22 cellular contexts compared by ENCODE assay signal in genomic region chr10:24351883-24352778, GRCh38.
DNase-seq lines count a peak whose midpoint lies in the region; ATAC-seq, FAIRE-seq and TF ChIP-seq lines count a peak whose summit lies in the region.
"Had no signal": no experiment of that assay in that cellular context is flagged by ENCODE, and none has a peak within 500 bp of the region (broad histone marks: within the 10 kb centered on the region; RNA-seq: fewer than 3 reads in every experiment).

No MANE protein-coding gene starts in this region.

- POLR2A ChIA-PET in activated CD8-positive, alpha-beta T cell treated with anti-CD3 and anti-CD28 coated beads for 36 hours (lab: Charles Lee) = no interaction called here

- intact Hi-C loops in activated CD8-positive, alpha-beta T cell treated with anti-CD3 and anti-CD28 coated beads for 36 hours (cut with micrococcal nuclease) = no loop called here

- H3K79me1 ChIP-seq in trophoblast cell (ENCODE audit: low read length) = peaks cover 7% of the 10 kb centered on the region

- H3K4me3 Mint-ChIP-seq in activated CD8-positive, alpha-beta T cell treated with anti-CD3 and anti-CD28 coated beads for 36 hours = no peak overlapping the region
- H3K4me3 Mint-ChIP-seq: activated naive CD4-positive, alpha-beta T cell treated with anti-CD3 and anti-CD28 coated beads, Interleukin-2, amount 10 ng/mL, durations not matched to agents 7 days and 5 days; naive thymus-derived CD8-positive, alpha-beta T cell had no signal

- peak overlapping the region; percentile 14 for H3K18ac ChIP-seq in trophoblast cell (ENCODE audit: low read length)

- peak overlapping the region; percentile 73 for H3K4ac ChIP-seq in trophoblast cell (ENCODE audit: low read depth, low read length)

- no peak overlapping the region for H3K4me2 ChIP-seq in trophoblast cell (ENCODE audit: low read length)

- no peaks in the 10 kb centered on the region for H3K27me3 ChIP-seq in NT2/D1 (ENCODE audit: insufficient read depth, insufficient read length)
- no peaks in the 10 kb centered on the region for H3K27me3 ChIP-seq in trophoblast cell (ENCODE audit: insufficient read depth, low read length)

- no peak overlapping the region for H4K12ac ChIP-seq in trophoblast cell (ENCODE audit: low read depth, low read length)

- H3K36me3 Mint-ChIP-seq in activated CD8-positive, alpha-beta T cell treated with anti-CD3 and anti-CD28 coated beads for 36 hours (ENCODE audit: low read depth) = no peaks in the 10 kb centered on the region
- H3K36me3 Mint-ChIP-seq: activated naive CD4-positive, alpha-beta T cell treated with anti-CD3 and anti-CD28 coated beads, Interleukin-2, amount 10 ng/mL, durations not matched to agents 7 days and 5 days; naive thymus-derived CD8-positive, alpha-beta T cell had no signal

- no CpG with 5 or more reads among the region's 6 CpGs for WGBS in trophoblast cell (ENCODE audit: extremely low coverage, insufficient coverage, insufficient read length)

- H3K9me3 ChIP-seq in NT2/D1 (ENCODE audit: insufficient read depth, low read length) (no peaks in the 10 kb centered on the region), trophoblast cell (ENCODE audit: insufficient read depth, low read depth, low read length) (no peaks in the 10 kb centered on the region)

- H2BK5ac ChIP-seq in trophoblast cell (ENCODE audit: low read depth, low read length, poor library complexity) = no peak overlapping the region

- peak overlapping the region; percentile 42 for H2AK5ac ChIP-seq in trophoblast cell (ENCODE audit: low read length)

- CTCF ChIA-PET in activated CD8-positive, alpha-beta T cell treated with anti-CD3 and anti-CD28 coated beads for 36 hours (lab: Charles Lee) = no interaction called here

- H3K23ac ChIP-seq in trophoblast cell (ENCODE audit: low read length) = no peak overlapping the region

- no peaks in the 10 kb centered on the region for H3K9me3 Mint-ChIP-seq in activated CD8-positive, alpha-beta T cell treated with anti-CD3 and anti-CD28 coated beads for 36 hours
- H3K9me3 Mint-ChIP-seq: activated naive CD4-positive, alpha-beta T cell treated with anti-CD3 and anti-CD28 coated beads, Interleukin-2, amount 10 ng/mL, durations not matched to agents 7 days and 5 days; naive thymus-derived CD8-positive, alpha-beta T cell had no signal

- no peaks in the 10 kb centered on the region for H3K4me1 Mint-ChIP-seq in activated CD8-positive, alpha-beta T cell treated with anti-CD3 and anti-CD28 coated beads for 36 hours (ENCODE audit: low read depth)
- H3K4me1 Mint-ChIP-seq: activated naive CD4-positive, alpha-beta T cell treated with anti-CD3 and anti-CD28 coated beads, Interleukin-2, amount 10 ng/mL, durations not matched to agents 7 days and 5 days had no signal

- no peak overlapping the region for H2AFZ ChIP-seq in trophoblast cell (ENCODE audit: insufficient read depth, low read length, poor library complexity)
- H2AFZ ChIP-seq: parathyroid adenoma had no signal

- H3K36me3 ChIP-seq in NT2/D1 (ENCODE audit: insufficient read depth, insufficient read length, low read length) = no peaks in the 10 kb centered on the region
- peaks cover 9% of the 10 kb centered on the region in 2 experiments for H3K36me3 ChIP-seq in trophoblast cell (ENCODE audit: control insufficient read depth in 1 of 2, insufficient read depth in 2 of 2, low read length in 2 of 2)

- TF ChIP-seq CTCF in epithelial cell of esophagus (IDR thresholded peaks at IDR 0.05; ENCODE audit: insufficient read depth, low read depth, low read length, missing control alignments) = no peak
- no peak for TF ChIP-seq CTCF in activated CD8-positive, alpha-beta T cell treated with anti-CD3 and anti-CD28 coated beads for 36 hours (IDR thresholded peaks at IDR 0.05)

- peak overlapping the region; percentile 15 for H2BK12ac ChIP-seq in trophoblast cell (ENCODE audit: low read length)

- H3K27ac Mint-ChIP-seq in activated CD8-positive, alpha-beta T cell treated with anti-CD3 and anti-CD28 coated beads for 36 hours = no peak overlapping the region
- H3K27ac Mint-ChIP-seq: activated naive CD4-positive, alpha-beta T cell treated with anti-CD3 and anti-CD28 coated beads, Interleukin-2, amount 10 ng/mL, durations not matched to agents 7 days and 5 days; naive thymus-derived CD8-positive, alpha-beta T cell had no signal

- H3K4me3 ChIP-seq in NT2/D1 (ENCODE audit: insufficient read length, low read depth) = no peak overlapping the region
- H3K4me3 ChIP-seq in epithelial cell of esophagus (ENCODE audit: low read length) = no peak overlapping the region
- no peak overlapping the region for H3K4me3 ChIP-seq in trophoblast cell (ENCODE audit: low read depth, low read length)
- H3K4me3 ChIP-seq: K562 had no signal

- H3K9ac ChIP-seq in NT2/D1 (ENCODE audit: insufficient read length, low read depth) = no peak overlapping the region
- H3K9ac ChIP-seq in trophoblast cell (ENCODE audit: low read length) = no peak overlapping the region
- H3K9ac ChIP-seq: parathyroid adenoma had no signal

- H3K79me2 ChIP-seq in trophoblast cell (ENCODE audit: control insufficient read depth, insufficient read depth, low read length, poor library complexity) = peaks cover 13% of the 10 kb centered on the region

- no peak for ATAC-seq in GM18511 (IDR thresholded peaks at IDR 0.05; ENCODE audit: unreplicated experiment)
- ATAC-seq in activated CD8-positive, alpha-beta T cell treated with anti-CD3 and anti-CD28 coated beads for 36 hours = no peak
- ATAC-seq: K562; left colon; naive thymus-derived CD8-positive, alpha-beta T cell had no signal

- peak; percentile 46 for FAIRE-seq in GM12892 (lab: Jason Lieb, UNC)
- FAIRE-seq: H1, K562 had no signal

- peaks cover 2% of the 10 kb centered on the region for H3K27me3 Mint-ChIP-seq in activated CD8-positive, alpha-beta T cell treated with anti-CD3 and anti-CD28 coated beads for 36 hours
- H3K27me3 Mint-ChIP-seq: activated naive CD4-positive, alpha-beta T cell treated with anti-CD3 and anti-CD28 coated beads, Interleukin-2, amount 10 ng/mL, durations not matched to agents 7 days and 5 days had no signal

- H3K27ac ChIP-seq in trophoblast cell (ENCODE audit: low read depth, low read length) = no peak overlapping the region
- H3K27ac ChIP-seq: parathyroid adenoma had no signal

- H4K91ac ChIP-seq in trophoblast cell (ENCODE audit: low read depth, low read length) = peak overlapping the region; percentile 15

- DNase-seq in GM12892 (ENCODE audit: insufficient read length) = no peak
- DNase-seq in NT2/D1 (ENCODE audit: low read depth, low spot score) = peak; percentile 18
- DNase-seq in epithelial cell of esophagus (ENCODE audit: low read depth) = peak; percentile 23
- DNase-seq in trophoblast cell = no peak
- DNase-seq in activated CD4-positive, alpha-beta T cell treated with anti-CD3 and anti-CD28 coated beads for 48 hours = no peak
- no peak for DNase-seq in activated naive CD4-positive, alpha-beta T cell (lab: John Stamatoyannopoulos, UW)
- no peak for DNase-seq in activated CD8-positive, alpha-beta T cell treated with anti-CD3 and anti-CD28 coated beads for 36 hours
- DNase-seq: activated CD4-positive, CD25-positive, alpha-beta regulatory T cell treated with anti-CD3 and anti-CD28 coated beads, Interleukin-2, amount 50 U/mL, for 72 hours; activated CD8-positive, alpha-beta memory T cell treated with anti-CD3 and anti-CD28 coated beads for 24 hours; activated naive CD4-positive, alpha-beta T cell treated with anti-CD3 and anti-CD28 coated beads, Interleukin-2, amount 10 ng/mL, durations not matched to agents 7 days and 5 days; activated T-cell treated with anti-CD3 and anti-CD28 coated beads, Interleukin-2, amount 50 U/mL, for 48 hours; C1 segment of cervical spinal cord; head of caudate nucleus; left colon; mesendoderm; naive thymus-derived CD8-positive, alpha-beta T cell; NCI-H1694; NCI-H526 treated with DMSO at 0.1 percent for 48 hours had no signal

- no peaks in the 10 kb centered on the region for H3K4me1 ChIP-seq in NT2/D1 (ENCODE audit: insufficient read depth, insufficient read length)
- H3K4me1 ChIP-seq in trophoblast cell (ENCODE audit: control insufficient read depth in 1 of 2, insufficient read depth in 2 of 2, low read length in 2 of 2) = peaks cover 10 to 20% of the 10 kb centered on the region in 2 experiments

- H4K8ac ChIP-seq in trophoblast cell (ENCODE audit: low read depth, low read length) = no peak overlapping the region

- no peak overlapping the region for H3K14ac ChIP-seq in trophoblast cell (ENCODE audit: low read length)

- TF ChIP-seq POLR2A in GM12892 (IDR thresholded peaks at IDR 0.05; ENCODE audit: low read depth, low read length) = no peak

- H2BK120ac ChIP-seq in trophoblast cell (ENCODE audit: insufficient read depth, low read length, poor library complexity) = no peak overlapping the region

Comparison
In these comparisons a context has a peak if more than half of its experiments do, and no peak if none do; other contexts are left out.
1. DNase-seq: peak in NT2/D1 (single experiment) and epithelial cell of esophagus (single experiment); none in GM12892 (single experiment), trophoblast cell (0 of 2), activated CD4-positive, alpha-beta T cell treated with anti-CD3 and anti-CD28 coated beads for 48 hours (single experiment), activated naive CD4-positive, alpha-beta T cell (0 of 4) and activated CD8-positive, alpha-beta T cell treated with anti-CD3 and anti-CD28 coated beads for 36 hours (single experiment).